8 cellular contexts compared by ENCODE assay signal in genomic region chr16:19086322-19087199, GRCh38. TPM values are rescaled to one million over a fixed set of nuclear protein-coding genes. Genes with fewer than 3 reads are reported as not detected.
DNase-seq lines count a peak whose midpoint lies in the region; ATAC-seq and TF ChIP-seq lines count a peak whose summit lies in the region.

No MANE protein-coding gene starts in this region.

- H3K9ac ChIP-seq in BLaER1 (peak overlapping the region; percentile 19; the same call in 1 of the 2 replicates), NT2/D1 (ENCODE audit: insufficient read length, low read depth) (peak overlapping the region; percentile 62), mucosa of rectum (ENCODE audit: low read depth in 1 of 2, low read length in 2 of 2) (peak overlapping the region; percentile 73 to 84)

- H3K9me3 ChIP-seq in BLaER1 (peaks cover 2% of the 10 kb centered on the region), NT2/D1 (ENCODE audit: insufficient read depth, low read length) (peaks cover under 1% of the 10 kb centered on the region; the same call in 1 of the 2 replicates), mucosa of rectum (ENCODE audit: control insufficient read depth in 2 of 2, low read length in 2 of 2) (no peaks in the 10 kb centered on the region)

- H3K4me3 ChIP-seq in BLaER1 (peak overlapping the region; percentile 44; the same call in 1 of the 2 replicates), NT2/D1 (ENCODE audit: insufficient read length, low read depth) (peak overlapping the region; percentile 16), epithelial cell of proximal tubule (ENCODE audit: low read depth, low read length) (peak overlapping the region; percentile 56), mucosa of rectum (ENCODE audit: low read length in 2 of 2) (peak overlapping the region; percentile 71 to 81)

- no peaks in the 10 kb centered on the region for H4K20me1 ChIP-seq in BLaER1

- ATAC-seq in GM19324 (IDR thresholded peaks at IDR 0.05; ENCODE audit: low FRiP score, unreplicated experiment), result peak; percentile 75

- DNase-seq in HT-29 (ENCODE audit: low spot score) (peak; percentile 87), NT2/D1 (ENCODE audit: low read depth, low spot score) (peak; percentile 67), activated T-cell treated with anti-CD3 and anti-CD28 coated beads for 1 hour (ENCODE audit: low read depth) (peak; percentile 73), epithelial cell of proximal tubule (ENCODE audit: low read depth) (no peak)
- DNase-seq in stimulated activated CD8-positive, alpha-beta memory T cell treated with anti-CD3 and anti-CD28 coated beads, Interleukin-2, amount 100 ng/mL, for 48 hours (ENCODE audit: low read depth in 2 of 2), result peak; percentile 67 to 75

- peak; percentile 94 for TF ChIP-seq CTCF in epithelial cell of proximal tubule (conservative IDR thresholded peaks at IDR 0.05; ENCODE audit: low read depth, low read length)

- H3K4me2 ChIP-seq in BLaER1, result peak overlapping the region; percentile 84

- H3K27me3 ChIP-seq in BLaER1, result peaks cover 6% of the 10 kb centered on the region; the same call in 1 of the 2 replicates
- H3K27me3 ChIP-seq in NT2/D1 (ENCODE audit: insufficient read depth, insufficient read length), result peaks cover 19% of the 10 kb centered on the region
- no peaks in the 10 kb centered on the region for H3K27me3 ChIP-seq in mucosa of rectum (ENCODE audit: control insufficient read depth in 2 of 2, insufficient read depth in 2 of 2, low read length in 2 of 2)

- H3K36me3 ChIP-seq in BLaER1 (peaks cover 1% of the 10 kb centered on the region; the same call in 1 of the 2 replicates), NT2/D1 (ENCODE audit: insufficient read depth, insufficient read length, low read length) (peaks cover 3% of the 10 kb centered on the region), mucosa of rectum (ENCODE audit: control insufficient read depth in 2 of 2, insufficient read depth in 2 of 2, low read length in 2 of 2) (peaks cover 0 to 4% of the 10 kb centered on the region in 2 donors)

- H3K27ac ChIP-seq in BLaER1 (no peak overlapping the region), mucosa of rectum (ENCODE audit: low read depth in 2 of 2, low read length in 2 of 2) (peak overlapping the region; percentile 40 to 63)

- H3K4me1 ChIP-seq in BLaER1, result peaks cover 28% of the 10 kb centered on the region
- H3K4me1 ChIP-seq in NT2/D1 (ENCODE audit: insufficient read depth, insufficient read length), result no peaks in the 10 kb centered on the region
- H3K4me1 ChIP-seq in mucosa of rectum (ENCODE audit: control insufficient read depth in 2 of 2, insufficient read depth in 2 of 2, low read length in 2 of 2), result peaks cover 8 to 13% of the 10 kb centered on the region in 2 donors

RNA-seq across cellular contexts. Expression of gene COQ7, which starts 19.1 kb away (rescaled TPM):
- 34.5 and 36.6 TPM in 2 replicates for total RNA-seq in HT-29 (2014; rRNA removed; shearing (Covaris generic))
- 10.6 and 13.7 TPM in 2 replicates for total RNA-seq in epithelial cell of proximal tubule

RNA-seq across cellular contexts. Expression of gene ITPRIPL2, which starts 27.2 kb away (rescaled TPM):
- total RNA-seq in HT-29 (2014; rRNA removed; shearing (Covaris generic)), result 17.7 and 19.5 TPM in 2 replicates
- 14.5 and 18.2 TPM in 2 replicates for total RNA-seq in epithelial cell of proximal tubule

Comparison
In these comparisons a context has a peak if more than half of its experiments do, and no peak if none do; other contexts are left out.
1. H3K4me3 ChIP-seq: peak in every context shown above with its lines; median percentile 76 in mucosa of rectum; 56 in epithelial cell of proximal tubule; 44 in BLaER1; 16 in NT2/D1.
2. H3K9ac ChIP-seq: peak in every context shown above with its lines; median percentile 78 in mucosa of rectum; 62 in NT2/D1; 19 in BLaER1.